In genomic region chr21:36028127-36029069, GRCh38 we compare ENCODE assay signal across 9 cellular contexts. TPM values are rescaled to one million over a fixed set of nuclear protein-coding genes. Genes with fewer than 3 reads are reported as not detected.
DNase-seq lines count a peak whose midpoint lies in the region; ATAC-seq and TF ChIP-seq lines count a peak whose summit lies in the region.
"Had no signal": no experiment of that assay in that cellular context is flagged by ENCODE, and none has a peak within 500 bp of the region (broad histone marks: within the 10 kb centered on the region; RNA-seq: fewer than 3 reads in every experiment).

No MANE protein-coding gene starts in this region.

- H3K4me3 ChIP-seq in Caco-2 (ENCODE audit: low read depth, low read length), result no peak overlapping the region

- TF ChIP-seq CTCF in Caco-2 (IDR thresholded peaks at IDR 0.05; ENCODE audit: insufficient read depth in 1 of 2, low read depth in 1 of 2, low read length in 1 of 2, severe bottlenecking in 1 of 2, unreplicated experiment in 1 of 2), result peak; percentile 80 to 93

- no TSS peak for BruUV-seq in Caco-2 (replicated peaks; lab: Mats Ljungman, UMichigan)

- ATAC-seq in GM21723 (IDR thresholded peaks at IDR 0.05; ENCODE audit: unreplicated experiment) (peak; percentile 79), left cardiac atrium (peak; percentile 90 to 92), HG02571 (IDR thresholded peaks at IDR 0.05; ENCODE audit: unreplicated experiment) (no peak)
- peak; percentile 77 for ATAC-seq in activated naive CD8-positive, alpha-beta T cell treated with anti-CD3 and anti-CD28 coated beads, Interleukin-2, amount 50 U/mL, for 24 hours

- peak overlapping the region; percentile 26 for H3K27ac Mint-ChIP-seq in Caco-2 (ENCODE audit: unreplicated experiment)
- H3K27ac Mint-ChIP-seq in activated naive CD8-positive, alpha-beta T cell treated with anti-CD3 and anti-CD28 coated beads, Interleukin-2, amount 50 U/mL, for 24 hours, result no peak overlapping the region
- H3K27ac Mint-ChIP-seq: activated naive CD4-positive, alpha-beta T cell treated with anti-CD3 and anti-CD28 coated beads, Interleukin-2, amount 50 U/mL, for 24 hours had no signal

- DNase-seq in Caco-2, result peak; percentile 75 to 78
- peak; percentile 76 for DNase-seq in NCI-H1105 treated with DMSO at 0.1 percent for 48 hours (lab: John Stamatoyannopoulos, UW)
- DNase-seq in SW 1271 (lab: John Stamatoyannopoulos, UW), result peak; percentile 19 to 48
- peak; percentile 65 for DNase-seq in activated naive CD8-positive, alpha-beta T cell treated with anti-CD3 and anti-CD28 coated beads, Interleukin-2, amount 50 U/mL, for 24 hours
- DNase-seq in left cardiac atrium, result peak; percentile 68
- DNase-seq in renal cortical epithelial cell (ENCODE audit: low read depth), result peak; percentile 41

- CTCF ChIA-PET in Caco-2 (lab: Charles Lee), result interaction anchor here (1.7 kb wide), 1 partner anchor 41 kb away, joined by 5 read pairs; no protein-coding TSS in a partner anchor

- no peaks in the 10 kb centered on the region for H3K9me3 Mint-ChIP-seq in Caco-2 (ENCODE audit: unreplicated experiment)
- H3K9me3 Mint-ChIP-seq in activated naive CD8-positive, alpha-beta T cell treated with anti-CD3 and anti-CD28 coated beads, Interleukin-2, amount 50 U/mL, for 24 hours, result no peaks in the 10 kb centered on the region
- H3K9me3 Mint-ChIP-seq: activated naive CD4-positive, alpha-beta T cell treated with anti-CD3 and anti-CD28 coated beads, Interleukin-2, amount 50 U/mL, for 24 hours had no signal

- H3K4me1 ChIP-seq in Caco-2, result peaks cover 18% of the 10 kb centered on the region

- H3K27me3 ChIP-seq in Caco-2 (replicated peaks; ENCODE audit: control insufficient read depth, insufficient read depth, low read length), result no peaks in the 10 kb centered on the region

- intact Hi-C loops in Caco-2 (cut with micrococcal nuclease; ENCODE audit: unreplicated experiment), result loop anchor here (1.0 to 10.0 kb wide), 6 partner anchors 43 to 1283 kb away; no protein-coding TSS in a partner anchor
- intact Hi-C loops in left cardiac atrium (cut with DNase I), result loop anchor here in 1 of 2 donors (10.0 kb wide), 1 partner anchor 1284 kb away; no protein-coding TSS in a partner anchor

- H3K9me3 ChIP-seq in Caco-2, result no peaks in the 10 kb centered on the region

- no peaks in the 10 kb centered on the region for H3K27me3 Mint-ChIP-seq in Caco-2 (ENCODE audit: insufficient read depth, unreplicated experiment)
- no peaks in the 10 kb centered on the region for H3K27me3 Mint-ChIP-seq in activated naive CD8-positive, alpha-beta T cell treated with anti-CD3 and anti-CD28 coated beads, Interleukin-2, amount 50 U/mL, for 24 hours
- H3K27me3 Mint-ChIP-seq: activated naive CD4-positive, alpha-beta T cell treated with anti-CD3 and anti-CD28 coated beads, Interleukin-2, amount 50 U/mL, for 24 hours had no signal

- POLR2A ChIA-PET in Caco-2 (lab: Charles Lee), result no interaction called here

- H3K36me3 Mint-ChIP-seq in Caco-2 (ENCODE audit: insufficient read depth, unreplicated experiment), result no peaks in the 10 kb centered on the region
- H3K36me3 Mint-ChIP-seq in activated naive CD8-positive, alpha-beta T cell treated with anti-CD3 and anti-CD28 coated beads, Interleukin-2, amount 50 U/mL, for 24 hours (ENCODE audit: low read depth), result peaks cover 1% of the 10 kb centered on the region
- H3K36me3 Mint-ChIP-seq: activated naive CD4-positive, alpha-beta T cell treated with anti-CD3 and anti-CD28 coated beads, Interleukin-2, amount 50 U/mL, for 24 hours had no signal

- H3K4me1 Mint-ChIP-seq in Caco-2 (ENCODE audit: low read depth, unreplicated experiment), result peaks cover 21% of the 10 kb centered on the region
- H3K4me1 Mint-ChIP-seq in activated naive CD8-positive, alpha-beta T cell treated with anti-CD3 and anti-CD28 coated beads, Interleukin-2, amount 50 U/mL, for 24 hours, result peaks cover 4% of the 10 kb centered on the region

- H3K4me3 Mint-ChIP-seq in Caco-2 (ENCODE audit: unreplicated experiment), result peak overlapping the region; percentile 35
- no peak overlapping the region for H3K4me3 Mint-ChIP-seq in activated naive CD8-positive, alpha-beta T cell treated with anti-CD3 and anti-CD28 coated beads, Interleukin-2, amount 50 U/mL, for 24 hours
- H3K4me3 Mint-ChIP-seq: activated naive CD4-positive, alpha-beta T cell treated with anti-CD3 and anti-CD28 coated beads, Interleukin-2, amount 50 U/mL, for 24 hours had no signal

- no peaks in the 10 kb centered on the region for H3K36me3 ChIP-seq in Caco-2 (ENCODE audit: control insufficient read depth, insufficient read depth, low read length)

RNA-seq across cellular contexts. Expression of gene SETD4, which starts 31.9 kb away (rescaled TPM):
- total RNA-seq in Caco-2 (2022), result 24.3 and 28.8 TPM in 2 replicates
- total RNA-seq in left cardiac atrium, result 10 to 100 TPM; 11.5 TPM
- total RNA-seq in renal cortical epithelial cell, result 29.4 and 30.2 TPM in 2 replicates

RNA-seq across cellular contexts. Expression of gene CBR1, which starts 41.4 kb away (rescaled TPM):
- 41.1 and 45.0 TPM in 2 replicates for total RNA-seq in Caco-2 (2022)
- total RNA-seq in left cardiac atrium, result 10 to 100 TPM; 25.3 to 34.8 TPM
- total RNA-seq in renal cortical epithelial cell, result 113 and 293 TPM in 2 replicates
